In genomic region chr9:26158631-26159150, GRCh38 we compare ENCODE assay signal across 20 cellular contexts.
"Had no signal": no experiment of that assay in that cellular context is flagged by ENCODE, and none has a peak within 500 bp of the region (broad histone marks: within the 10 kb centered on the region; RNA-seq: fewer than 3 reads in every experiment).

No MANE protein-coding gene starts in this region.

- DNase-seq: activated B cell treated with CpG ODN at 0.5 μM for 24 hours; activated CD4-positive, alpha-beta T cell treated with anti-CD3 and anti-CD28 coated beads for 48 hours; activated CD8-positive, alpha-beta T cell treated with anti-CD3 and anti-CD28 coated beads for 36 hours; activated effector memory CD4-positive, alpha-beta T cell treated with anti-CD3 and anti-CD28 coated beads, Interleukin-2, amount 50 U/mL, for 16 hours; activated T-cell treated with anti-CD3 and anti-CD28 coated beads, Interleukin-2, amount 50 U/mL, for 48 hours; amniotic stem cell; body of pancreas; caudate nucleus; hippocampal formation; mesendoderm; nephron progenitor cell; occipital lobe; right lobe of liver; stimulated activated naive CD8-positive, alpha-beta T cell treated with anti-CD3 and anti-CD28 coated beads, Interleukin-15, Interleukin-2, amounts not matched to agents 100 U/mL and 50 U/mL, for 24 hours; T-helper 2 cell had no signal

- H3K27ac Mint-ChIP-seq: activated B cell treated with CpG ODN at 0.5 μM for 24 hours; activated CD8-positive, alpha-beta T cell treated with anti-CD3 and anti-CD28 coated beads for 36 hours; activated naive CD4-positive, alpha-beta T cell treated with anti-CD3 and anti-CD28 coated beads, Interleukin-2, amount 50 U/mL, for 72 hours; nephron progenitor cell; type B pancreatic cell had no signal

- H3K4me3 Mint-ChIP-seq: activated B cell treated with CpG ODN at 0.5 μM for 24 hours; activated CD8-positive, alpha-beta T cell treated with anti-CD3 and anti-CD28 coated beads for 36 hours; nephron progenitor cell; type B pancreatic cell had no signal

- H3K27ac ChIP-seq: body of pancreas, esophagus muscularis mucosa, right lobe of liver had no signal

- H3K9me3 Mint-ChIP-seq: nephron progenitor cell, type B pancreatic cell had no signal

- ATAC-seq: activated CD8-positive, alpha-beta T cell treated with anti-CD3 and anti-CD28 coated beads for 36 hours; activated naive CD4-positive, alpha-beta T cell treated with anti-CD3 and anti-CD28 coated beads, Interleukin-2, amount 50 U/mL, for 72 hours; body of pancreas; right lobe of liver; stimulated activated naive CD8-positive, alpha-beta T cell treated with anti-CD3 and anti-CD28 coated beads, Interleukin-15, Interleukin-2, amounts not matched to agents 100 U/mL and 50 U/mL, for 24 hours had no signal

- H3K27me3 Mint-ChIP-seq: activated B cell treated with CpG ODN at 0.5 μM for 24 hours; activated CD8-positive, alpha-beta T cell treated with anti-CD3 and anti-CD28 coated beads for 36 hours; type B pancreatic cell had no signal

- H3K4me1 Mint-ChIP-seq: activated B cell treated with CpG ODN at 0.5 μM for 24 hours, nephron progenitor cell had no signal

- H3K4me1 ChIP-seq: body of pancreas, right lobe of liver had no signal

- H3K36me3 ChIP-seq: esophagus muscularis mucosa, right lobe of liver had no signal

- FAIRE-seq: colon, TTC549 had no signal

- H3K4me3 ChIP-seq: body of pancreas, esophagus muscularis mucosa, right lobe of liver had no signal

- H3K27me3 ChIP-seq: body of pancreas, esophagus muscularis mucosa, right lobe of liver had no signal

- H3K9me3 ChIP-seq: body of pancreas, esophagus muscularis mucosa, right lobe of liver had no signal

- H3K36me3 Mint-ChIP-seq: activated naive CD4-positive, alpha-beta T cell treated with anti-CD3 and anti-CD28 coated beads, Interleukin-2, amount 50 U/mL, for 72 hours; type B pancreatic cell had no signal
